15 cellular contexts compared by ENCODE assay signal in genomic region chr5:169112016-169112415, GRCh38.
DNase-seq lines count a peak whose midpoint lies in the region; ATAC-seq and TF ChIP-seq lines count a peak whose summit lies in the region.
"Had no signal": no experiment of that assay in that cellular context is flagged by ENCODE, and none has a peak within 500 bp of the region (broad histone marks: within the 10 kb centered on the region; RNA-seq: fewer than 3 reads in every experiment).

No MANE protein-coding gene starts in this region.

- intact Hi-C loops in testis (cut with DNase I; ENCODE audit: low total_unique reads), result no loop called here

- no peaks in the 10 kb centered on the region for H3K9me3 ChIP-seq in testis

- TF ChIP-seq CTCF in testis (IDR thresholded peaks at IDR 0.05), result no peak

- no peak for TF ChIP-seq POLR2A in testis (IDR thresholded peaks at IDR 0.05)

- ATAC-seq in GM21423 (IDR thresholded peaks at IDR 0.05; ENCODE audit: unreplicated experiment), result no peak
- no peak for ATAC-seq in GM18511 (IDR thresholded peaks at IDR 0.05; ENCODE audit: unreplicated experiment)
- ATAC-seq: GM23338 had no signal

- H3K36me3 ChIP-seq in testis (ENCODE audit: low read depth, missing control alignments), result no peaks in the 10 kb centered on the region

- 68 to 79% methylated on average over 5 of the region's 5 CpGs for WGBS in testis, 2 donors

- peaks cover 3% of the 10 kb centered on the region for H3K4me1 ChIP-seq in testis

- in situ Hi-C loops in SK-MEL-5 (cut with HindIII; ENCODE audit: low pct_unique_long_range_greater_than_20kb, low sequenced_read_pairs), result no loop called here

- H3K4me3 ChIP-seq in testis, result no peak overlapping the region
- H3K4me3 ChIP-seq: GM23338 had no signal

- DNase-seq in SK-MEL-5 (ENCODE audit: low read depth, low spot score), result peak; percentile 52
- peak; percentile 61 for DNase-seq in islet precursor cell
- peak; percentile 81 for DNase-seq in pons (ENCODE audit: low spot score)
- DNase-seq in testis, result peak; percentile 84
- no peak for DNase-seq in cerebellar nuclear complex (lab: John Stamatoyannopoulos, UW)
- DNase-seq: 8988T; ACHN; Calu3; CD4-positive, alpha-beta T cell; DMS 273 treated with DMSO at 0.1 percent for 48 hours; H7; IMR-90 had no signal

- H3K27me3 ChIP-seq in testis, result no peaks in the 10 kb centered on the region

- H3K27ac ChIP-seq in testis, result no peak overlapping the region

Comparison
In these comparisons a context has a peak if more than half of its experiments do, and no peak if none do; other contexts are left out.
1. DNase-seq: peak in SK-MEL-5 (single experiment), islet precursor cell (single experiment), pons (single experiment) and testis (single experiment); none in cerebellar nuclear complex (0 of 2).